ENCODE assay signal across 1 cellular context in the genomic region with DNA sequence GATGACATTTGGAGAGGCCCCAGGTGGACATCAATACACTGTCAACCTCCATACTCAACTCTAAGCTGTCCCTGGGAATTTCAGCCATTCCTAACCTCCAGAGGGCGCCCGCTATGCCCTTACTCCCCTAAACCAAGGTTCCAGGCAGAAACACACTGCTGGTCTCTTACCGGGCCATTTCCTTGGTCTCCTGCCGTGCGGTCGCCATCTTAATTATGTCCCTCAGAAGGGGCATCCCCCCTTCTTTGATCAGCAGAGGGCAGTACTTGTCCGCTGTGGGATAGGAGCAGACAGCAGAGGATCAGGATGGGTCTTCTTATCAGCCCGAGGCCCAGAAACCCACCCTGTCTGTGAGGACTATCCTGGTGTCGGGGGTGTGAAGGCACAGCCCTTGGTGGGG.
TF ChIP-seq lines count a peak whose summit lies in the region.

No MANE protein-coding gene starts in this region.

TF ChIP-seq in IMR-90, 13 proteins besides CTCF, POLR2A, EP300 and RAD21:
- TF ChIP-seq MAZ (IDR thresholded peaks at IDR 0.05; ENCODE audit: borderline replicate concordance, low read depth, low read length) (no peak), SMC3 (IDR thresholded peaks at IDR 0.05; ENCODE audit: low read depth, low read length) (peak; percentile 58)
